Comparison of ENCODE assay signal across 1 cellular context in the genomic region with DNA sequence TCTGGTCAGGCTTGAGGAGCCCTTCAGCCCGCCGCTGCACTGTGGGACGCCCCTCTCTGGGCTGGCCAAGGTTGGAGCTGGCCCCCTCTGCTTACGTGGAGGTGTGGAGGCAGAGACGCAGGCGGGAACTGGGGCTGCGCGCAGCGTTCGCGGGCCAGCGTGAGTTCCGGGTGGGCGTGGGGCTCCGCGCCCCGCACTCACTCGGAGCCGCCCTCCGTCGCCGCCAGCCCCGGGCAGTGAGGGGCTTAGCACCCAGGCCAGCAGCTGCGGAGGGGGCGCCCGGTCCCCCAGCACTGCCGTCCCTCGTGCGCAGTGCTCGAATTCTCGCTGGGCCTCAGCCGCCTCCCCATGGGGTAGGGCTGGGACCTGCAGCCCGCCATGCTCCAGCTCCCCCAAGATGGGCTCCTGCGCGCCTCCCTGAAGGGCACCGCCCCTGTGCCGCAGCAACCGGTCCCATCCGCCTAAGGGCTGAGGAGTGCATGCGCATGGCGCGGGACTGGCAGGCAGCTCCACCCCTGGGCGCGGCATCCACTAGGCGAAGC.
TF ChIP-seq lines count a peak whose summit lies in the region.

No MANE protein-coding gene starts in this region.

TF ChIP-seq in WTC11, 78 proteins besides CTCF, POLR2A, EP300 and RAD21 (continued from another document):
- TF ChIP-seq SMAD3 (CRISPR knock-in tag; IDR thresholded peaks at IDR 0.05; ENCODE audit: borderline replicate concordance) (no peak), ARID4B (CRISPR knock-in tag; IDR thresholded peaks at IDR 0.05; ENCODE audit: borderline replicate concordance) (no peak), NFE2L1 (CRISPR knock-in tag; IDR thresholded peaks at IDR 0.05) (no peak), ZNF263 (CRISPR knock-in tag; IDR thresholded peaks at IDR 0.05; ENCODE audit: low read depth) (no peak), ZNF671 (CRISPR knock-in tag; IDR thresholded peaks at IDR 0.05) (no peak), CBFB (CRISPR knock-in tag; IDR thresholded peaks at IDR 0.05; ENCODE audit: low read depth) (no peak), NFYB (CRISPR knock-in tag; conservative IDR thresholded peaks at IDR 0.05; ENCODE audit: low read depth) (no peak), ZNF416 (CRISPR knock-in tag; IDR thresholded peaks at IDR 0.05) (no peak)
